ENCODE assay signal across 19 cellular contexts in the genomic region with DNA sequence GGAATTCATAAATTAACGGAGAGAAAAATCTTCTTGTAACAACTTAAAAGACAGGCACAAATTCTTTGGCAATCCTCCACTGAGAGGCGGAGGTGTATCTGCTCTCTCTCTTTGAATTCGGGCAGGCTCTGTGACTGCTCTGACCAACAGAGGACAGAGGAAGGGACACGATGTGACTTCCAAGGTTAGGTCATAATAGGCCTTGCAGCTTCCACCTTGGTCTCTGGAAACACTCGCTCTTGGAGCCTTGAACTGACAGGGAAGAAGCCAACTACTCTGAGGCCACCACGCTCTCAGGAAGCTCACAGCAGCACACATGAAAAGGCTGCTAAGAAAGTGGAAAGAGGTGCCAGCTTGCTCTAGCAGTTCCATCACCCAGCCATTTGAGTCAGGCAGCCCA. TPM values are rescaled to one million over a fixed set of nuclear protein-coding genes. Genes with fewer than 3 reads are reported as not detected.
A peak's percentile ranks its signal among the peaks of the same experiment; 100 is the strongest.
DNase-seq lines count a peak whose midpoint lies in the region; ATAC-seq and TF ChIP-seq lines count a peak whose summit lies in the region.
"Had no signal": no experiment of that assay in that cellular context is flagged by ENCODE, and none has a peak within 500 bp of the region (broad histone marks: within the 10 kb centered on the region; RNA-seq: fewer than 3 reads in every experiment).

No MANE protein-coding gene starts in this region.

- H3K36me3 Mint-ChIP-seq in activated T-cell treated with anti-CD3 and anti-CD28 coated beads, Interleukin-2, amount 50 U/mL, for 72 hours (ENCODE audit: insufficient read depth in 2 of 2) = peaks cover 14 to 42% of the 10 kb centered on the region in 2 donors
- peaks cover 69% of the 10 kb centered on the region for H3K36me3 Mint-ChIP-seq in activated T-cell treated with anti-CD3 and anti-CD28 coated beads, Interleukin-2, amount 50 U/mL, for 4 hours (ENCODE audit: insufficient read depth)
- H3K36me3 Mint-ChIP-seq in naive thymus-derived CD4-positive, alpha-beta T cell = peaks cover 13 to 57% (median 23%) of the 10 kb centered on the region in 5 donors

- H3K9me3 Mint-ChIP-seq in activated T-cell treated with anti-CD3 and anti-CD28 coated beads, Interleukin-2, amount 50 U/mL, for 72 hours = no peaks in the 10 kb centered on the region
- H3K9me3 Mint-ChIP-seq in activated T-cell treated with anti-CD3 and anti-CD28 coated beads, Interleukin-2, amount 50 U/mL, for 4 hours = no peaks in the 10 kb centered on the region
- no peaks in the 10 kb centered on the region for H3K9me3 Mint-ChIP-seq in naive thymus-derived CD4-positive, alpha-beta T cell

- WGBS in right cardiac atrium = 86% methylated on average over 6 of the region's 6 CpGs

- intact Hi-C loops in left ventricle myocardium inferior (cut with micrococcal nuclease) (no loop called here), right cardiac atrium (cut with DNase I) (no loop called here)
- intact Hi-C loops in naive thymus-derived CD4-positive, alpha-beta T cell (cut with micrococcal nuclease) = no loop called here

- H3K27me3 ChIP-seq in left ventricle myocardium inferior (ENCODE audit: low read depth) (no peaks in the 10 kb centered on the region), right cardiac atrium (ENCODE audit: control insufficient read depth, insufficient read depth) (no peaks in the 10 kb centered on the region)
- H3K27me3 ChIP-seq in naive thymus-derived CD4-positive, alpha-beta T cell (ENCODE audit: control insufficient read depth in 2 of 2, insufficient read depth in 2 of 2, low read length in 2 of 2) = no peaks in the 10 kb centered on the region

- TF ChIP-seq CTCF in left ventricle myocardium inferior (IDR thresholded peaks at IDR 0.05; ENCODE audit: borderline replicate concordance) = no peak

- H3K4me1 ChIP-seq in left ventricle myocardium inferior = no peaks in the 10 kb centered on the region
- no peaks in the 10 kb centered on the region for H3K4me1 ChIP-seq in right cardiac atrium (ENCODE audit: control insufficient read depth, insufficient read depth, low read length)
- no peaks in the 10 kb centered on the region for H3K4me1 ChIP-seq in naive thymus-derived CD4-positive, alpha-beta T cell (ENCODE audit: control insufficient read depth in 2 of 2, insufficient read depth in 2 of 2, low read length in 2 of 2)

- DNase-seq in activated T-cell treated with anti-CD3 and anti-CD28 coated beads, Interleukin-2, amount 50 U/mL, for 72 hours = no peak
- no peak for DNase-seq in activated T-cell treated with anti-CD3 and anti-CD28 coated beads, Interleukin-2, amount 50 U/mL, for 4 hours
- DNase-seq in left ventricle myocardium inferior (no peak), right cardiac atrium (no peak), NOMO-1 treated with DMSO at 0.1 percent for 48 hours (lab: John Stamatoyannopoulos, UW; ENCODE audit: unreplicated experiment) (no peak), NCI-H446 (lab: John Stamatoyannopoulos, UW) (no peak)
- no peak for DNase-seq in naive thymus-derived CD4-positive, alpha-beta T cell
- DNase-seq: 8988T, ACHN, Karpas-422, NCI-H1092 treated with DMSO at 0.1 percent for 48 hours, NCI-H1436 treated with DMSO at 0.1 percent for 48 hours, NCI-H1930, NCI-H446 treated with DMSO at 0.1 percent for 48 hours, NCI-H526, RPMI8226, SHP77 treated with DMSO at 0.1 percent for 48 hours had no signal

- H3K4me3 Mint-ChIP-seq in activated T-cell treated with anti-CD3 and anti-CD28 coated beads, Interleukin-2, amount 50 U/mL, for 72 hours = no peak overlapping the region
- no peak overlapping the region for H3K4me3 Mint-ChIP-seq in activated T-cell treated with anti-CD3 and anti-CD28 coated beads, Interleukin-2, amount 50 U/mL, for 4 hours
- H3K4me3 Mint-ChIP-seq in naive thymus-derived CD4-positive, alpha-beta T cell = no peak overlapping the region

- H3K9me3 ChIP-seq in left ventricle myocardium inferior (replicated peaks) (no peaks in the 10 kb centered on the region), right cardiac atrium (ENCODE audit: control insufficient read depth, low read length) (no peaks in the 10 kb centered on the region)
- H3K9me3 ChIP-seq in naive thymus-derived CD4-positive, alpha-beta T cell (ENCODE audit: control insufficient read depth in 2 of 3, low read length in 3 of 3) = no peaks in the 10 kb centered on the region

- H3K27ac Mint-ChIP-seq in activated T-cell treated with anti-CD3 and anti-CD28 coated beads, Interleukin-2, amount 50 U/mL, for 72 hours = peak overlapping the region; percentile 85
- H3K27ac Mint-ChIP-seq in naive thymus-derived CD4-positive, alpha-beta T cell = peak overlapping the region in 7 of 9 donors; percentile 14 to 72 (median 25)

- H3K27me3 Mint-ChIP-seq in activated T-cell treated with anti-CD3 and anti-CD28 coated beads, Interleukin-2, amount 50 U/mL, for 72 hours (ENCODE audit: low read depth) = no peaks in the 10 kb centered on the region
- no peaks in the 10 kb centered on the region for H3K27me3 Mint-ChIP-seq in activated T-cell treated with anti-CD3 and anti-CD28 coated beads, Interleukin-2, amount 50 U/mL, for 4 hours (ENCODE audit: low read depth)
- no peaks in the 10 kb centered on the region for H3K27me3 Mint-ChIP-seq in naive thymus-derived CD4-positive, alpha-beta T cell

- CTCF ChIA-PET in naive thymus-derived CD4-positive, alpha-beta T cell (lab: Charles Lee) = no interaction called here

- peaks cover 9% of the 10 kb centered on the region for H3K4me1 Mint-ChIP-seq in activated T-cell treated with anti-CD3 and anti-CD28 coated beads, Interleukin-2, amount 50 U/mL, for 72 hours (ENCODE audit: low read depth)
- peaks cover 9% of the 10 kb centered on the region for H3K4me1 Mint-ChIP-seq in activated T-cell treated with anti-CD3 and anti-CD28 coated beads, Interleukin-2, amount 50 U/mL, for 4 hours (ENCODE audit: low read depth)
- peaks cover 0 to 19% (median 0%) of the 10 kb centered on the region in 7 donors for H3K4me1 Mint-ChIP-seq in naive thymus-derived CD4-positive, alpha-beta T cell

- no peak for ATAC-seq in activated T-cell treated with anti-CD3 and anti-CD28 coated beads, Interleukin-2, amount 50 U/mL, for 72 hours (replicated peaks in 1 of 2)
- ATAC-seq in activated T-cell treated with anti-CD3 and anti-CD28 coated beads, Interleukin-2, amount 50 U/mL, for 4 hours = no peak
- ATAC-seq in right cardiac atrium (no peak), HG03469 (IDR thresholded peaks at IDR 0.05; ENCODE audit: unreplicated experiment) (no peak)
- no peak for ATAC-seq in naive thymus-derived CD4-positive, alpha-beta T cell
- ATAC-seq: HepG2 had no signal

- H3K4me3 ChIP-seq in left ventricle myocardium inferior (no peak overlapping the region), right cardiac atrium (ENCODE audit: low read length) (no peak overlapping the region)
- H3K4me3 ChIP-seq in naive thymus-derived CD4-positive, alpha-beta T cell (ENCODE audit: low read length) = no peak overlapping the region

- H3K36me3 ChIP-seq in left ventricle myocardium inferior = peaks cover 88% of the 10 kb centered on the region
- H3K36me3 ChIP-seq in naive thymus-derived CD4-positive, alpha-beta T cell (ENCODE audit: control insufficient read depth in 2 of 3, insufficient read depth in 3 of 3, low read length in 3 of 3) = peaks cover 0 to 91% (median 8%) of the 10 kb centered on the region in 3 experiments

- POLR2A ChIA-PET in naive thymus-derived CD4-positive, alpha-beta T cell (lab: Charles Lee) = interaction anchor here (0.7 to 1.9 kb wide), 2 partner anchors 12 to 46 kb away, joined by 4 to 6 read pairs; no protein-coding TSS in a partner anchor

- peak overlapping the region; percentile 55 for H3K27ac ChIP-seq in left ventricle myocardium inferior (replicated peaks)
- no peak overlapping the region for H3K27ac ChIP-seq in right cardiac atrium (ENCODE audit: low read length)
- no peak overlapping the region for H3K27ac ChIP-seq in naive thymus-derived CD4-positive, alpha-beta T cell (ENCODE audit: low read depth, low read length)

RNA-seq across cellular contexts. Expression of a gene that starts 14.9 kb away (rescaled TPM):
- total RNA-seq in activated T-cell treated with anti-CD3 and anti-CD28 coated beads, Interleukin-2, amount 50 U/mL, for 72 hours = 10 to 100 TPM; 43.5 to 46.8 TPM
- total RNA-seq in activated T-cell treated with anti-CD3 and anti-CD28 coated beads, Interleukin-2, amount 50 U/mL, for 4 hours = 10 to 100 TPM; 70.8 to 76.6 (median 71.6) TPM
- total RNA-seq in left ventricle myocardium inferior = 11.4 TPM
- 10 to 100 TPM; 12.1 to 16.8 (median 13.7) TPM for total RNA-seq in right cardiac atrium
- 11.1 TPM for polyA plus RNA-seq in right cardiac atrium
- total RNA-seq in naive thymus-derived CD4-positive, alpha-beta T cell = 10 to 100 TPM in 1 of 5 experiments, 1 to 10 TPM in 4; 7.0 to 22.5 (median 8.6) TPM
- 10 to 100 TPM; 15.1 to 30.2 TPM for polyA plus RNA-seq in naive thymus-derived CD4-positive, alpha-beta T cell

RNA-seq across cellular contexts. Expression of a gene that starts 21.1 kb away (rescaled TPM):
- total RNA-seq in activated T-cell treated with anti-CD3 and anti-CD28 coated beads, Interleukin-2, amount 50 U/mL, for 72 hours = 100 to 1,000 TPM; 161 to 162 TPM
- total RNA-seq in activated T-cell treated with anti-CD3 and anti-CD28 coated beads, Interleukin-2, amount 50 U/mL, for 4 hours = 100 to 1,000 TPM; 134 to 157 (median 149) TPM
- total RNA-seq in left ventricle myocardium inferior (9.8 TPM), right cardiac atrium (10 to 100 TPM; 13.8 to 14.4 (median 14.1) TPM)
- polyA plus RNA-seq in right cardiac atrium = 4.6 TPM
- 100 to 1,000 TPM; 207 to 383 (median 267) TPM for total RNA-seq in naive thymus-derived CD4-positive, alpha-beta T cell
- 100 to 1,000 TPM; 175 to 241 TPM for polyA plus RNA-seq in naive thymus-derived CD4-positive, alpha-beta T cell

RNA-seq across cellular contexts. Expression of a gene that starts 35.4 kb away (rescaled TPM):
- total RNA-seq in activated T-cell treated with anti-CD3 and anti-CD28 coated beads, Interleukin-2, amount 50 U/mL, for 72 hours = 100 to 1,000 TPM; 138 to 162 TPM
- total RNA-seq in activated T-cell treated with anti-CD3 and anti-CD28 coated beads, Interleukin-2, amount 50 U/mL, for 4 hours = 10 to 100 TPM; 46.2 to 63.0 (median 50.2) TPM
- total RNA-seq in left ventricle myocardium inferior (2.4 TPM), right cardiac atrium (1 to 10 TPM; 3.6 to 5.3 (median 4.1) TPM)
- 3.3 TPM for polyA plus RNA-seq in right cardiac atrium
- 10 to 100 TPM; 34.0 to 71.7 (median 59.0) TPM for total RNA-seq in naive thymus-derived CD4-positive, alpha-beta T cell
- 1 to 10 TPM; 1.3 to 1.8 TPM for polyA plus RNA-seq in naive thymus-derived CD4-positive, alpha-beta T cell

RNA-seq across cellular contexts. Expression of a gene that starts 59.8 kb away (rescaled TPM):
- 100 to 1,000 TPM; 196 to 198 TPM for total RNA-seq in activated T-cell treated with anti-CD3 and anti-CD28 coated beads, Interleukin-2, amount 50 U/mL, for 72 hours
- total RNA-seq in activated T-cell treated with anti-CD3 and anti-CD28 coated beads, Interleukin-2, amount 50 U/mL, for 4 hours = 100 to 1,000 TPM; 278 to 293 (median 280) TPM
- total RNA-seq in left ventricle myocardium inferior (106 TPM), right cardiac atrium (100 to 1,000 TPM in 3 of 4 donors, 10 to 100 TPM in 1; 87.8 to 121 (median 111) TPM)
- 53.4 TPM for polyA plus RNA-seq in right cardiac atrium
- 100 to 1,000 TPM; 135 to 262 (median 203) TPM for total RNA-seq in naive thymus-derived CD4-positive, alpha-beta T cell
- 100 to 1,000 TPM; 464 to 552 TPM for polyA plus RNA-seq in naive thymus-derived CD4-positive, alpha-beta T cell

Comparison
In these comparisons a context has a peak if more than half of its experiments do, and no peak if none do; other contexts are left out.
1. RNA of a gene that starts 21.1 kb away (total RNA-seq): 207 to 383 TPM in naive thymus-derived CD4-positive, alpha-beta T cell, 161 to 162 TPM in activated T-cell treated with anti-CD3 and anti-CD28 coated beads, Interleukin-2, amount 50 U/mL, for 72 hours and 134 to 157 TPM in activated T-cell treated with anti-CD3 and anti-CD28 coated beads, Interleukin-2, amount 50 U/mL, for 4 hours; 13.8 to 14.4 TPM in right cardiac atrium and 9.8 TPM in left ventricle myocardium inferior (single experiment); every median in the first group is over 4 times any median in the second.
2. RNA of a gene that starts 35.4 kb away (total RNA-seq): 138 to 162 TPM in activated T-cell treated with anti-CD3 and anti-CD28 coated beads, Interleukin-2, amount 50 U/mL, for 72 hours, 34.0 to 71.7 TPM in naive thymus-derived CD4-positive, alpha-beta T cell and 46.2 to 63.0 TPM in activated T-cell treated with anti-CD3 and anti-CD28 coated beads, Interleukin-2, amount 50 U/mL, for 4 hours; 3.6 to 5.3 TPM in right cardiac atrium and 2.4 TPM in left ventricle myocardium inferior (single experiment); every median in the first group is over 4 times any median in the second.